In genomic region chr4:48350871-48351270, GRCh38 we compare ENCODE assay signal across 21 cellular contexts. TPM values are rescaled to one million over a fixed set of nuclear protein-coding genes. Genes with fewer than 3 reads are reported as not detected.
DNase-seq lines count a peak whose midpoint lies in the region; FAIRE-seq and TF ChIP-seq lines count a peak whose summit lies in the region.
"Had no signal": no experiment of that assay in that cellular context is flagged by ENCODE, and none has a peak within 500 bp of the region (broad histone marks: within the 10 kb centered on the region; RNA-seq: fewer than 3 reads in every experiment).

No MANE protein-coding gene starts in this region.

- H2AFZ ChIP-seq in neural progenitor cell (replicated peaks): no peak overlapping the region

- WGBS in small intestine, 3 donors: 87 to 94% (median 91%) methylated on average over 1 of the region's 1 CpG

- H3K4me3 ChIP-seq in neural progenitor cell (no peak overlapping the region), small intestine (ENCODE audit: low read depth in 1 of 2, low read length in 2 of 2) (no peak overlapping the region)
- H3K4me3 ChIP-seq: BLaER1, Peyer's patch had no signal

- H3K36me3 Mint-ChIP-seq in neural progenitor cell: peaks cover 31% of the 10 kb centered on the region

- no peak for TF ChIP-seq CTCF in neural progenitor cell (IDR thresholded peaks at IDR 0.05)

- H3K79me2 ChIP-seq in neural progenitor cell (ENCODE audit: low read depth): peaks cover 100% of the 10 kb centered on the region

- H3K36me3 ChIP-seq in neural progenitor cell: no peaks in the 10 kb centered on the region
- peaks cover 0 to 2% of the 10 kb centered on the region in 2 donors for H3K36me3 ChIP-seq in small intestine (ENCODE audit: control insufficient read depth in 2 of 2, insufficient read depth in 2 of 2, low read length in 2 of 2)
- H3K36me3 ChIP-seq: Peyer's patch had no signal

- peaks cover 27% of the 10 kb centered on the region for H4K20me1 ChIP-seq in neural progenitor cell (ENCODE audit: low read depth)

- H3K27me3 Mint-ChIP-seq in neural progenitor cell (ENCODE audit: insufficient read depth, low read depth): no peaks in the 10 kb centered on the region
- H3K27me3 Mint-ChIP-seq: CD4-positive, alpha-beta T cell had no signal

- H3K27me3 ChIP-seq in neural progenitor cell (no peaks in the 10 kb centered on the region), small intestine (ENCODE audit: control insufficient read depth in 2 of 2, insufficient read depth in 2 of 2, low read length in 2 of 2) (no peaks in the 10 kb centered on the region)
- H3K27me3 ChIP-seq: BLaER1, Peyer's patch had no signal

- no peak for FAIRE-seq in small intestine (lab: Jason Lieb, UNC)
- FAIRE-seq: H1 had no signal

- H3K4me2 ChIP-seq in neural progenitor cell: peak overlapping the region; percentile 30
- H3K4me2 ChIP-seq: BLaER1 had no signal

- no peak overlapping the region for H3K27ac Mint-ChIP-seq in neural progenitor cell
- H3K27ac Mint-ChIP-seq: CD4-positive, alpha-beta T cell had no signal

- peaks cover 25% of the 10 kb centered on the region for H3K9me3 Mint-ChIP-seq in neural progenitor cell
- H3K9me3 Mint-ChIP-seq: CD4-positive, alpha-beta T cell had no signal

- DNase-seq in DMS53 (lab: John Stamatoyannopoulos, UW) (peak; percentile 21), DMS53 treated with DMSO at 0.1 percent for 48 hours (lab: John Stamatoyannopoulos, UW; ENCODE audit: unreplicated experiment) (peak; percentile 10), NCI-H69 (lab: John Stamatoyannopoulos, UW) (peak; percentile 5), neural progenitor cell (ENCODE audit: low spot score) (no peak), NCI-H226 (no peak), small intestine (no peak), NCI-H187 treated with DMSO at 0.1 percent for 48 hours (lab: John Stamatoyannopoulos, UW) (no peak)
- DNase-seq: ACHN; CD4-positive, alpha-beta T cell; COR-L47; DMS 273 treated with DMSO at 0.1 percent for 48 hours; GDM1; KBM-7; NCI-H1092; NCI-H1436; NCI-H1930; NCI-H510A; NCI-H748 treated with DMSO at 0.1 percent for 48 hours; Peyer's patch had no signal

- no peak overlapping the region for H3K27ac ChIP-seq in neural progenitor cell
- no peak overlapping the region for H3K27ac ChIP-seq in small intestine (ENCODE audit: low read depth in 1 of 2, low read length in 1 of 2)
- H3K27ac ChIP-seq: BLaER1, Peyer's patch had no signal

- no peaks in the 10 kb centered on the region for H3K4me1 Mint-ChIP-seq in neural progenitor cell

- no peak overlapping the region for H3K9ac ChIP-seq in neural progenitor cell
- H3K9ac ChIP-seq: BLaER1 had no signal

- H3K4me1 ChIP-seq in neural progenitor cell: peaks cover 19% of the 10 kb centered on the region
- peaks cover 0 to 5% of the 10 kb centered on the region in 2 donors for H3K4me1 ChIP-seq in small intestine (ENCODE audit: control insufficient read depth in 2 of 2, insufficient read depth in 1 of 2, low read depth in 1 of 2, low read length in 1 of 2)
- H3K4me1 ChIP-seq: BLaER1 had no signal

- H3K9me3 ChIP-seq in neural progenitor cell (ENCODE audit: low read depth) (no peaks in the 10 kb centered on the region), small intestine (ENCODE audit: control insufficient read depth, low read depth) (no peaks in the 10 kb centered on the region)
- H3K9me3 ChIP-seq: Peyer's patch had no signal

- H3F3A ChIP-seq in neural progenitor cell (ENCODE audit: low read depth): peaks cover under 1% of the 10 kb centered on the region

- no peak overlapping the region for H3K4me3 Mint-ChIP-seq in neural progenitor cell
- H3K4me3 Mint-ChIP-seq: CD4-positive, alpha-beta T cell had no signal

RNA-seq across cellular contexts. Expression of gene SLAIN2, which starts 9.5 kb away (rescaled TPM):
- total RNA-seq in neural progenitor cell (ENCODE audit: low replicate concordance): 25.4 and 44.0 TPM in 2 replicates
- polyA plus RNA-seq in small intestine: 10 to 100 TPM; 21.1 to 22.1 (median 21.2) TPM

Comparison
In these comparisons a context has a peak if more than half of its experiments do, and no peak if none do; other contexts are left out.
1. DNase-seq: peak in DMS53 (single experiment), DMS53 treated with DMSO at 0.1 percent for 48 hours (single experiment) and NCI-H69 (single experiment); none in neural progenitor cell (single experiment), NCI-H226 (single experiment), small intestine (single experiment) and NCI-H187 treated with DMSO at 0.1 percent for 48 hours (single experiment).